Comparison of ENCODE assay signal across 12 cellular contexts in genomic region chr1:28577738-28578536, GRCh38. TPM values are rescaled to one million over a fixed set of nuclear protein-coding genes. Genes with fewer than 3 reads are reported as not detected.
A peak's percentile ranks its signal among the peaks of the same experiment; 100 is the strongest.
DNase-seq lines count a peak whose midpoint lies in the region; ATAC-seq and TF ChIP-seq lines count a peak whose summit lies in the region.
"Had no signal": no experiment of that assay in that cellular context is flagged by ENCODE, and none has a peak within 500 bp of the region (broad histone marks: within the 10 kb centered on the region; RNA-seq: fewer than 3 reads in every experiment).

No MANE protein-coding gene starts in this region.

- peak overlapping the region in 1 of 4 donors; percentile 100 for H3K4me3 Mint-ChIP-seq in IgD-negative memory B cell
- H3K4me3 Mint-ChIP-seq in activated T-cell treated with anti-CD3 and anti-CD28 coated beads, Interleukin-2, amount 50 U/mL, for 72 hours, result peak overlapping the region; percentile 9 to 27
- H3K4me3 Mint-ChIP-seq in nephron progenitor cell, result no peak overlapping the region

- H3K27ac Mint-ChIP-seq in IgD-negative memory B cell (peak overlapping the region in 2 of 3 donors; percentile 8 to 85), nephron progenitor cell (peak overlapping the region; percentile 85)
- H3K27ac Mint-ChIP-seq in activated T-cell treated with anti-CD3 and anti-CD28 coated beads, Interleukin-2, amount 50 U/mL, for 72 hours, result peak overlapping the region; percentile 93

- TF ChIP-seq CTCF in nephron progenitor cell (IDR thresholded peaks at IDR 0.05), result no peak

- H3K36me3 Mint-ChIP-seq in IgD-negative memory B cell (no peaks in the 10 kb centered on the region), nephron progenitor cell (ENCODE audit: low read depth) (peaks cover 49% of the 10 kb centered on the region)
- H3K36me3 Mint-ChIP-seq in activated T-cell treated with anti-CD3 and anti-CD28 coated beads, Interleukin-2, amount 50 U/mL, for 72 hours (ENCODE audit: insufficient read depth in 2 of 2), result peaks cover 24 to 35% of the 10 kb centered on the region in 2 donors

- H3K4me1 Mint-ChIP-seq in IgD-negative memory B cell (peaks cover 18 to 31% (median 28%) of the 10 kb centered on the region in 3 donors), nephron progenitor cell (peaks cover 21% of the 10 kb centered on the region)
- peaks cover 41% of the 10 kb centered on the region for H3K4me1 Mint-ChIP-seq in activated T-cell treated with anti-CD3 and anti-CD28 coated beads, Interleukin-2, amount 50 U/mL, for 72 hours (ENCODE audit: low read depth)

- ATAC-seq in activated T-cell treated with anti-CD3 and anti-CD28 coated beads, Interleukin-2, amount 50 U/mL, for 72 hours (replicated peaks in 1 of 2), result no peak
- no peak for ATAC-seq in GM21423 (IDR thresholded peaks at IDR 0.05; ENCODE audit: unreplicated experiment)

- DNase-seq in DMS53 (lab: John Stamatoyannopoulos, UW) (peak; percentile 33), DMS53 treated with DMSO at 0.1 percent for 48 hours (lab: John Stamatoyannopoulos, UW; ENCODE audit: unreplicated experiment) (no peak), nephron progenitor cell (no peak), NCI-H1436 treated with DMSO at 0.1 percent for 48 hours (lab: John Stamatoyannopoulos, UW) (no peak), SK-N-DZ (ENCODE audit: low spot score) (no peak)
- peak in 1 of 2 donors; percentile 26 for DNase-seq in activated T-cell treated with anti-CD3 and anti-CD28 coated beads, Interleukin-2, amount 50 U/mL, for 72 hours
- DNase-seq: central memory CD4-positive, alpha-beta T cell; NCI-H345; upper lobe of left lung had no signal

- H3K9me3 Mint-ChIP-seq in IgD-negative memory B cell (no peaks in the 10 kb centered on the region), nephron progenitor cell (no peaks in the 10 kb centered on the region)
- no peaks in the 10 kb centered on the region for H3K9me3 Mint-ChIP-seq in activated T-cell treated with anti-CD3 and anti-CD28 coated beads, Interleukin-2, amount 50 U/mL, for 72 hours

- H3K27me3 Mint-ChIP-seq in IgD-negative memory B cell, result no peaks in the 10 kb centered on the region
- H3K27me3 Mint-ChIP-seq in activated T-cell treated with anti-CD3 and anti-CD28 coated beads, Interleukin-2, amount 50 U/mL, for 72 hours (ENCODE audit: low read depth), result no peaks in the 10 kb centered on the region
- H3K27me3 Mint-ChIP-seq in nephron progenitor cell (ENCODE audit: low read depth, poor library complexity), result peaks cover 13% of the 10 kb centered on the region

RNA-seq across cellular contexts. Expression of gene RAB42, which starts 14.1 kb away (rescaled TPM):
- polyA plus RNA-seq in IgD-negative memory B cell, result not detected
- under 1 TPM in 1 of 2 donors, not detected in 1; 0.17 TPM for total RNA-seq in activated T-cell treated with anti-CD3 and anti-CD28 coated beads, Interleukin-2, amount 50 U/mL, for 72 hours
- polyA plus RNA-seq in SK-N-DZ (2014; cell fraction: cytosol; rRNA removed), result 5.1 and 5.3 TPM in 2 replicates
- polyA plus RNA-seq in SK-N-DZ (2014; cell fraction: nucleus; rRNA removed), result 0.23 and 0.59 TPM in 2 replicates
- total RNA-seq: A172 had no signal

RNA-seq across cellular contexts. Expression of gene TRNAU1AP, which starts 25.1 kb away (rescaled TPM):
- 29.2 TPM for polyA plus RNA-seq in IgD-negative memory B cell
- total RNA-seq in activated T-cell treated with anti-CD3 and anti-CD28 coated beads, Interleukin-2, amount 50 U/mL, for 72 hours, result 10 to 100 TPM; 38.8 to 49.7 TPM
- polyA plus RNA-seq in SK-N-DZ (2014; cell fraction: cytosol; rRNA removed), result 22.1 and 27.9 TPM in 2 replicates
- 22.1 and 34.6 TPM in 2 replicates for polyA plus RNA-seq in SK-N-DZ (2014; cell fraction: nucleus; rRNA removed)
